Comparison of ENCODE assay signal across 12 cellular contexts in genomic region chr5:160420331-160420610, GRCh38. TPM values are rescaled to one million over a fixed set of nuclear protein-coding genes. Genes with fewer than 3 reads are reported as not detected.
DNase-seq lines count a peak whose midpoint lies in the region; ATAC-seq and TF ChIP-seq lines count a peak whose summit lies in the region.
"Had no signal": no experiment of that assay in that cellular context is flagged by ENCODE, and none has a peak within 500 bp of the region (broad histone marks: within the 10 kb centered on the region; RNA-seq: fewer than 3 reads in every experiment).

No MANE protein-coding gene starts in this region.

- H3K4me1 Mint-ChIP-seq in Caco-2 (ENCODE audit: low read depth, unreplicated experiment) (peaks cover 38% of the 10 kb centered on the region), nephron (peaks cover 65% of the 10 kb centered on the region)

- H3K9me3 ChIP-seq in Caco-2 (no peaks in the 10 kb centered on the region), HUES64 (ENCODE audit: insufficient read depth, low read depth, low read length) (no peaks in the 10 kb centered on the region)

- TF ChIP-seq CTCF in Caco-2 (IDR thresholded peaks at IDR 0.05; ENCODE audit: insufficient read depth in 1 of 2, low read depth in 1 of 2, low read length in 1 of 2, severe bottlenecking in 1 of 2, unreplicated experiment in 1 of 2) (no peak), nephron (IDR thresholded peaks at IDR 0.05; ENCODE audit: unreplicated experiment in 3 of 3) (no peak)

- POLR2A ChIA-PET in Caco-2 (lab: Charles Lee) = interaction anchor here (0.6 kb wide), 1 partner anchor 261 kb away, joined by 3 read pairs; no protein-coding TSS in a partner anchor

- H3K27ac Mint-ChIP-seq in Caco-2 (ENCODE audit: unreplicated experiment) (no peak overlapping the region), nephron (peak overlapping the region; percentile 93 to 96 (median 95))
- H3K27ac Mint-ChIP-seq in activated naive CD4-positive, alpha-beta T cell treated with anti-CD3 and anti-CD28 coated beads, Interleukin-2, amount 50 U/mL, for 72 hours = peak overlapping the region; percentile 23 to 98

- no peaks in the 10 kb centered on the region for H3K36me3 ChIP-seq in Caco-2 (ENCODE audit: control insufficient read depth, insufficient read depth, low read length)
- H3K36me3 ChIP-seq in HUES64 (ENCODE audit: insufficient read depth, low read length) = peaks cover 30% of the 10 kb centered on the region

- H3K4me3 ChIP-seq in Caco-2 (ENCODE audit: low read depth, low read length) (no peak overlapping the region), HUES64 (ENCODE audit: low read length) (peak overlapping the region; percentile 79; the same call in 1 of the 2 replicates)

- H3K27me3 ChIP-seq in Caco-2 (replicated peaks; ENCODE audit: control insufficient read depth, insufficient read depth, low read length) (no peaks in the 10 kb centered on the region), HUES64 (ENCODE audit: insufficient read depth, low read length) (no peaks in the 10 kb centered on the region)

- ATAC-seq in activated naive CD4-positive, alpha-beta T cell treated with anti-CD3 and anti-CD28 coated beads, Interleukin-2, amount 50 U/mL, for 72 hours = no peak

- DNase-seq in Caco-2 (no peak), kidney glomerular epithelial cell (lab: John Stamatoyannopoulos, UW) (no peak), middle frontal gyrus (ENCODE audit: extremely low spot score, low spot score) (no peak)
- no peak for DNase-seq in activated naive CD4-positive, alpha-beta T cell treated with anti-CD3 and anti-CD28 coated beads, Interleukin-2, amount 50 U/mL, for 72 hours (ENCODE audit: low spot score in 2 of 2)
- DNase-seq in activated CD4-positive, CD25-positive, alpha-beta regulatory T cell (lab: John Stamatoyannopoulos, UW) = no peak
- DNase-seq: activated effector memory CD4-positive, alpha-beta T cell treated with anti-CD3 and anti-CD28 coated beads, Interleukin-2, amount 50 U/mL, for 16 hours; effector CD8-positive, alpha-beta T cell; GDM1 had no signal

- CTCF ChIA-PET in Caco-2 (lab: Charles Lee) = interaction anchor here (2.1 kb wide), 1 partner anchor 29 kb away, joined by 5 read pairs; no protein-coding TSS in a partner anchor

- H3K27me3 Mint-ChIP-seq in Caco-2 (ENCODE audit: insufficient read depth, unreplicated experiment) = no peaks in the 10 kb centered on the region
- no peaks in the 10 kb centered on the region for H3K27me3 Mint-ChIP-seq in nephron (ENCODE audit: low read depth)

- H3K9ac ChIP-seq in HUES64 (ENCODE audit: low read depth, low read length) = no peak overlapping the region

- H3K27ac ChIP-seq in HUES64 (ENCODE audit: low read depth, low read length) = no peak overlapping the region

- BruUV-seq in Caco-2 (replicated peaks; lab: Mats Ljungman, UMichigan) = no TSS peak

- intact Hi-C loops in Caco-2 (cut with micrococcal nuclease; ENCODE audit: unreplicated experiment) = no loop called here

- H3K4me3 Mint-ChIP-seq in Caco-2 (ENCODE audit: unreplicated experiment) = peak overlapping the region; percentile 92
- peak overlapping the region; percentile 92 to 96 (median 93) for H3K4me3 Mint-ChIP-seq in nephron

- H3K9me3 Mint-ChIP-seq in Caco-2 (ENCODE audit: unreplicated experiment) = no peaks in the 10 kb centered on the region
- no peaks in the 10 kb centered on the region for H3K9me3 Mint-ChIP-seq in activated naive CD4-positive, alpha-beta T cell treated with anti-CD3 and anti-CD28 coated beads, Interleukin-2, amount 50 U/mL, for 72 hours
- no peaks in the 10 kb centered on the region for H3K9me3 Mint-ChIP-seq in nephron

- H3K4me1 ChIP-seq in Caco-2 (peaks cover 13% of the 10 kb centered on the region; the same call in 1 of the 2 replicates), HUES64 (ENCODE audit: insufficient read depth, low read length) (peaks cover 34% of the 10 kb centered on the region)

- H3K36me3 Mint-ChIP-seq in Caco-2 (ENCODE audit: insufficient read depth, unreplicated experiment) (peaks cover 40% of the 10 kb centered on the region), nephron (ENCODE audit: low read depth) (peaks cover 11% of the 10 kb centered on the region)
- H3K36me3 Mint-ChIP-seq in activated naive CD4-positive, alpha-beta T cell treated with anti-CD3 and anti-CD28 coated beads, Interleukin-2, amount 50 U/mL, for 72 hours = peaks cover 35 to 44% of the 10 kb centered on the region in 2 donors

RNA-seq across cellular contexts. Expression of gene PTTG1, which starts 1.4 kb away (rescaled TPM):
- total RNA-seq in Caco-2 (2022) = 148 and 157 TPM in 2 replicates
- 181 TPM for polyA plus RNA-seq in HUES64 (2013, experiment 1 of 2)
- 236 TPM for polyA plus RNA-seq in HUES64 (2013, experiment 2 of 2)
- total RNA-seq in activated naive CD4-positive, alpha-beta T cell treated with anti-CD3 and anti-CD28 coated beads, Interleukin-2, amount 50 U/mL, for 72 hours = 100 to 1,000 TPM; 165 to 373 TPM

RNA-seq across cellular contexts. Expression of gene SLU7, which starts 1.4 kb away (rescaled TPM):
- 53.1 and 55.0 TPM in 2 replicates for total RNA-seq in Caco-2 (2022)
- polyA plus RNA-seq in HUES64 (2013, experiment 1 of 2) = 26.2 TPM
- polyA plus RNA-seq in HUES64 (2013, experiment 2 of 2) = 31.1 TPM
- total RNA-seq in activated naive CD4-positive, alpha-beta T cell treated with anti-CD3 and anti-CD28 coated beads, Interleukin-2, amount 50 U/mL, for 72 hours = 10 to 100 TPM; 36.5 to 53.5 TPM

RNA-seq across cellular contexts. Expression of gene FAM200C, which starts 20.4 kb away (rescaled TPM):
- 3.2 TPM in 2 replicates for total RNA-seq in Caco-2 (2022)
- polyA plus RNA-seq in HUES64 (2013, experiment 1 of 2) = 3.3 TPM
- polyA plus RNA-seq in HUES64 (2013, experiment 2 of 2) = 3.6 TPM
- total RNA-seq in activated naive CD4-positive, alpha-beta T cell treated with anti-CD3 and anti-CD28 coated beads, Interleukin-2, amount 50 U/mL, for 72 hours = 1 to 10 TPM in 1 of 2 donors, under 1 TPM in 1; 0.82 to 1.1 TPM

RNA-seq across cellular contexts. Expression of gene C1QTNF2, which starts 49.8 kb away (rescaled TPM):
- total RNA-seq in Caco-2 (2022) = 0.16 TPM in 1 of 2 replicates, not detected in the other
- 0.50 TPM for polyA plus RNA-seq in HUES64 (2013, experiment 1 of 2)
- polyA plus RNA-seq in HUES64 (2013, experiment 2 of 2) = 0.57 TPM
- not detected for total RNA-seq in activated naive CD4-positive, alpha-beta T cell treated with anti-CD3 and anti-CD28 coated beads, Interleukin-2, amount 50 U/mL, for 72 hours
- total RNA-seq: NCI-H460; T-helper 1 cell treated with Interleukin-12 subunit alpha and Interleukin-12 subunit beta and Interleukin-4 antibody, amounts not matched to agents 30 ng/mL and 1 ng/mL, for 36 hours had no signal
